8 cellular contexts compared by ENCODE assay signal in genomic region chr1:109427171-109427467, GRCh38. TPM values are rescaled to one million over a fixed set of nuclear protein-coding genes. Genes with fewer than 3 reads are reported as not detected.
A peak's percentile ranks its signal among the peaks of the same experiment; 100 is the strongest.
DNase-seq lines count a peak whose midpoint lies in the region; ATAC-seq, FAIRE-seq and TF ChIP-seq lines count a peak whose summit lies in the region.

No MANE protein-coding gene starts in this region.

- H3K4me1 Mint-ChIP-seq in mesothelial cell of epicardium: peaks cover 30% of the 10 kb centered on the region

- ATAC-seq in HG03432 (IDR thresholded peaks at IDR 0.05; ENCODE audit: unreplicated experiment): no peak
- no peak for ATAC-seq in HG03175 (IDR thresholded peaks at IDR 0.05; ENCODE audit: unreplicated experiment)

- 20% methylated on average over 7 of the region's 7 CpGs for WGBS in HUES64

- H3K9ac ChIP-seq in HUES64 (ENCODE audit: low read depth, low read length): peak overlapping the region; percentile 76

- no peak for TF ChIP-seq POLR2A in breast epithelium (IDR thresholded peaks at IDR 0.05)

- H3K27ac ChIP-seq in 22Rv1 (peak overlapping the region; percentile 89), HUES64 (ENCODE audit: low read depth, low read length) (peak overlapping the region; percentile 85; the same call in 1 of the 2 replicates), breast epithelium (peak overlapping the region; percentile 87 to 92)

- H3K4me3 Mint-ChIP-seq in mesothelial cell of epicardium: peak overlapping the region; percentile 91

- intact Hi-C loops in breast epithelium (cut with DNase I; ENCODE audit: low total_unique reads): no loop called here

- peaks cover 14% of the 10 kb centered on the region; the same call in 1 of the 2 replicates for H3K4me1 ChIP-seq in HUES64 (ENCODE audit: insufficient read depth, low read length)
- peaks cover 4 to 12% of the 10 kb centered on the region in 2 donors for H3K4me1 ChIP-seq in breast epithelium

- H3K27me3 ChIP-seq in HUES64 (ENCODE audit: insufficient read depth, low read length): no peaks in the 10 kb centered on the region
- H3K27me3 ChIP-seq in breast epithelium: no peaks in the 10 kb centered on the region

- FAIRE-seq in urothelium cell line (lab: Jason Lieb, UNC): no peak

- no peak for TF ChIP-seq CTCF in 22Rv1 (IDR thresholded peaks at IDR 0.05)
- no peak for TF ChIP-seq CTCF in breast epithelium (IDR thresholded peaks at IDR 0.05)
- TF ChIP-seq CTCF in mesothelial cell of epicardium (IDR thresholded peaks at IDR 0.05; ENCODE audit: unreplicated experiment): no peak

- H3K4me3 ChIP-seq in HUES64 (ENCODE audit: low read length) (peak overlapping the region; percentile 98), breast epithelium (peak overlapping the region; percentile 79 to 92 (median 88))

- peak overlapping the region; percentile 67 for H3K27ac Mint-ChIP-seq in mesothelial cell of epicardium

- H3K36me3 ChIP-seq in HUES64 (ENCODE audit: insufficient read depth, low read length) (peaks cover 8% of the 10 kb centered on the region), breast epithelium (no peaks in the 10 kb centered on the region)

- H3K9me3 ChIP-seq in HUES64 (ENCODE audit: insufficient read depth, low read depth, low read length) (no peaks in the 10 kb centered on the region), breast epithelium (no peaks in the 10 kb centered on the region)

- H3K9me3 Mint-ChIP-seq in mesothelial cell of epicardium: no peaks in the 10 kb centered on the region

- DNase-seq in breast epithelium (ENCODE audit: low spot score in 2 of 2): no peak
- no peak for DNase-seq in mesothelial cell of epicardium (ENCODE audit: low spot score in 2 of 2, unreplicated experiment in 2 of 2)
- DNase-seq in SIG-M5 (lab: John Stamatoyannopoulos, UW): no peak
- no peak for DNase-seq in urothelium cell line (ENCODE audit: low spot score)

- no peaks in the 10 kb centered on the region for H3K36me3 Mint-ChIP-seq in mesothelial cell of epicardium

- no peaks in the 10 kb centered on the region for H3K27me3 Mint-ChIP-seq in mesothelial cell of epicardium (ENCODE audit: low read depth)

RNA-seq across cellular contexts. Expression of gene PSMA5, which starts 0.9 kb away (rescaled TPM):
- polyA plus RNA-seq in HUES64 (2013, experiment 1 of 2): 91.5 TPM
- polyA plus RNA-seq in HUES64 (2013, experiment 2 of 2): 85.1 TPM
- total RNA-seq in breast epithelium: 10 to 100 TPM; 23.7 to 36.7 (median 28.8) TPM
- total RNA-seq in mesothelial cell of epicardium: 67.2 to 70.9 TPM (median 69.7 TPM) in 3 replicates

RNA-seq across cellular contexts. Expression of gene SORT1, which starts 29.4 kb away (rescaled TPM):
- polyA plus RNA-seq in HUES64 (2013, experiment 1 of 2): 19.2 TPM
- polyA plus RNA-seq in HUES64 (2013, experiment 2 of 2): 21.6 TPM
- total RNA-seq in breast epithelium (100 to 1,000 TPM in 1 of 3 donors, 10 to 100 TPM in 2; 51.1 to 135 (median 69.8) TPM), mesothelial cell of epicardium (39.1 to 45.5 TPM (median 40.6 TPM) in 3 replicates)

RNA-seq across cellular contexts. Expression of gene SYPL2, which starts 39.2 kb away (rescaled TPM):
- 1.2 TPM for polyA plus RNA-seq in HUES64 (2013, experiment 1 of 2)
- 1.0 TPM for polyA plus RNA-seq in HUES64 (2013, experiment 2 of 2)
- total RNA-seq in breast epithelium (1 to 10 TPM in 1 of 3 donors, under 1 TPM in 2; 0.44 to 1.4 (median 0.66) TPM), mesothelial cell of epicardium (0.11 to 0.22 TPM (median 0.14 TPM) in 3 replicates)

RNA-seq across cellular contexts. Expression of gene ATXN7L2, which starts 56.6 kb away (rescaled TPM):
- 8.0 TPM for polyA plus RNA-seq in HUES64 (2013, experiment 1 of 2)
- polyA plus RNA-seq in HUES64 (2013, experiment 2 of 2): 6.0 TPM
- total RNA-seq in breast epithelium: 1 to 10 TPM; 2.4 to 4.1 (median 2.9) TPM
- total RNA-seq in mesothelial cell of epicardium: 13.8 to 14.9 TPM (median 13.8 TPM) in 3 replicates
